12 cellular contexts compared by ENCODE assay signal in the genomic region with DNA sequence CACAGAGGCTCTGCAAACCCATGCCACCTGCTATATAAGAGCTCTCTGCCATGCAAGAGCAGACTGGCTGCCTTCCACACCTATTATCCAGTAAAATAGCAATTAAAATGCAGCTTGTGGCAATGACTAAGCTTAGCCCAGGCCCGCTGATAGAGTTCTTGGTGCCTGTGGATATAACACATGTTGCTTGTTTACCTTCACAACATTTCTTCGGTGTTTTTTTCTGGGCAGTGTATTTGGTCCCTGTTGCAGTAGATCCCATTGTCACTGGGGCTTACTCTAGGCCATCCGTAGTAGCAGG.
DNase-seq lines count a peak whose midpoint lies in the region; ATAC-seq and TF ChIP-seq lines count a peak whose summit lies in the region.
"Had no signal": no experiment of that assay in that cellular context is flagged by ENCODE, and none has a peak within 500 bp of the region (broad histone marks: within the 10 kb centered on the region; RNA-seq: fewer than 3 reads in every experiment).

No MANE protein-coding gene starts in this region.

- peaks cover 15% of the 10 kb centered on the region for H3K4me1 Mint-ChIP-seq in central memory CD8-positive, alpha-beta T cell
- H3K4me1 Mint-ChIP-seq: neural crest cell had no signal

- no peaks in the 10 kb centered on the region for H3K36me3 ChIP-seq in heart right ventricle

- WGBS in heart right ventricle, 2 donors = 90 to 96% methylated on average over 3 of the region's 3 CpGs

- H3K4me3 Mint-ChIP-seq in central memory CD8-positive, alpha-beta T cell = peak overlapping the region; percentile 71
- H3K4me3 Mint-ChIP-seq: neural crest cell had no signal

- no peak overlapping the region for H3K4me3 ChIP-seq in heart right ventricle
- H3K4me3 ChIP-seq: lung had no signal

- intact Hi-C loops in heart right ventricle (cut with DNase I) = loop anchor here in 1 of 10 donors (5.0 kb wide), 1 partner anchor 60 kb away; no protein-coding TSS in a partner anchor
- intact Hi-C loops in Right ventricle myocardium inferior (cut with DNase I) = no loop called here
- intact Hi-C loops in sciatic nerve (cut with DNase I) = no loop called here

- TF ChIP-seq CTCF in heart right ventricle (IDR thresholded peaks at IDR 0.05) = no peak

- no peaks in the 10 kb centered on the region for H3K9me3 ChIP-seq in heart right ventricle

- no peak for ATAC-seq in heart right ventricle
- ATAC-seq in Right ventricle myocardium inferior = no peak
- ATAC-seq in central memory CD8-positive, alpha-beta T cell (replicated peaks; ENCODE audit: extremely low read depth, poor library complexity, severe bottlenecking) = no peak
- no peak for ATAC-seq in HG02798 (IDR thresholded peaks at IDR 0.05; ENCODE audit: poor library complexity, unreplicated experiment)
- ATAC-seq in sciatic nerve = no peak

- no peaks in the 10 kb centered on the region for H3K27me3 ChIP-seq in heart right ventricle

- DNase-seq in heart right ventricle (no peak), Right ventricle myocardium inferior (ENCODE audit: missing footprints) (no peak), NCI-H1436 (lab: John Stamatoyannopoulos, UW) (peak; percentile 74), iPS-NIHi11 (ENCODE audit: low spot score) (no peak), sciatic nerve (ENCODE audit: low spot score) (no peak)
- no peak for DNase-seq in central memory CD8-positive, alpha-beta T cell (ENCODE audit: low spot score in 2 of 2)
- DNase-seq: activated T-cell treated with anti-CD3 and anti-CD28 coated beads, Interleukin-2, amount 50 U/mL, for 24 hours; aorta had no signal

- no peaks in the 10 kb centered on the region for H3K27me3 Mint-ChIP-seq in central memory CD8-positive, alpha-beta T cell
- H3K27me3 Mint-ChIP-seq: activated T-cell treated with anti-CD3 and anti-CD28 coated beads, Interleukin-2, amount 50 U/mL, for 24 hours had no signal

- H3K27ac Mint-ChIP-seq in central memory CD8-positive, alpha-beta T cell (ENCODE audit: low read depth) = peak overlapping the region; percentile 80
- H3K27ac Mint-ChIP-seq: IgD-negative memory B cell had no signal

- H3K36me3 Mint-ChIP-seq in central memory CD8-positive, alpha-beta T cell (ENCODE audit: insufficient read depth) = no peaks in the 10 kb centered on the region

- no peaks in the 10 kb centered on the region for H3K9me3 Mint-ChIP-seq in central memory CD8-positive, alpha-beta T cell
- H3K9me3 Mint-ChIP-seq: activated T-cell treated with anti-CD3 and anti-CD28 coated beads, Interleukin-2, amount 50 U/mL, for 24 hours; IgD-negative memory B cell; neural crest cell had no signal

- H3K4me1 ChIP-seq in heart right ventricle = peaks cover 0 to 73% (median 10%) of the 10 kb centered on the region in 9 donors

- H3K27ac ChIP-seq in heart right ventricle = peak overlapping the region in 7 of 10 donors; percentile 14 to 80 (median 70)
